Comparison of ENCODE assay signal across 16 cellular contexts in the genomic region with DNA sequence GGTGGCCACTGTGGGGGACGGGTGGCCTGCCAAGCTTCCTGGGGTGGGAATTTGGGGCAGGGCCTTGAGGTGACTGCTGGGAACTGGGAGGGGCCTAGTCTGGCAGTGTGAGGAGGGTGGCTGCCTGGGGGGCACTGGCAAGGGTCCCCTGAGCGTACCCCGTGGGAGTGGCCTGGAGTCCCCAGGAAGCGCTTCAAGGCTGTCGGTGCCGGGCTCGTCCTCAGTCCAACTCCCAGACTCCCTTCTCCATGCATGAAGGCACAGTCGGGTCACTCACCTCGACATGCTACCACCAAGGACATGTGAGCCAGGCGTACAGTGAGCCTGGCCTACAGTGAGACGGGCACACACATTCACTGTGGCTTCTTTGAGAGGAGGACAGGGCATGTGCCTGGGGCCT.
A peak's percentile ranks its signal among the peaks of the same experiment; 100 is the strongest.
DNase-seq lines count a peak whose midpoint lies in the region; ATAC-seq and TF ChIP-seq lines count a peak whose summit lies in the region.
"Had no signal": no experiment of that assay in that cellular context is flagged by ENCODE, and none has a peak within 500 bp of the region (broad histone marks: within the 10 kb centered on the region; RNA-seq: fewer than 3 reads in every experiment).

No MANE protein-coding gene starts in this region.

- intact Hi-C loops in Panc1 (cut with micrococcal nuclease; ENCODE audit: unreplicated experiment) = no loop called here
- intact Hi-C loops in sciatic nerve (cut with DNase I) = no loop called here

- no peak overlapping the region for H3K27ac ChIP-seq in Panc1 (ENCODE audit: low read length)

- no peaks in the 10 kb centered on the region for H3K27me3 ChIP-seq in Panc1 (ENCODE audit: control insufficient read depth, insufficient read depth, low read length)
- H3K27me3 ChIP-seq: BE2C had no signal

- BruUV-seq in Panc1 (replicated peaks; lab: Mats Ljungman, UMichigan) = no TSS peak

- CTCF ChIA-PET in Panc1 (lab: Charles Lee) = no interaction called here

- H3K9me3 ChIP-seq in Panc1 (ENCODE audit: control insufficient read depth, insufficient read depth, low read depth, low read length) = peaks cover 23% of the 10 kb centered on the region
- H3K9me3 ChIP-seq: BE2C, Caco-2, HAP-1 had no signal

- no peak for TF ChIP-seq CTCF in Panc1 (IDR thresholded peaks at IDR 0.05)

- in situ Hi-C loops in Panc1 (cut with HindIII; ENCODE audit: low pct_unique_long_range_greater_than_20kb, low sequenced_read_pairs) = no loop called here

- no peaks in the 10 kb centered on the region for H3K4me1 ChIP-seq in Panc1 (ENCODE audit: control insufficient read depth, insufficient read depth, low read length)
- H3K4me1 ChIP-seq: BE2C, Caco-2, HAP-1 had no signal

- POLR2A ChIA-PET in Panc1 (lab: Charles Lee) = no interaction called here

- DNase-seq in Panc1 (ENCODE audit: low read depth, low spot score) (no peak), left kidney (ENCODE audit: low read depth, low spot score) (peak; percentile 78), sciatic nerve (ENCODE audit: low spot score) (no peak), Kasumi-1 (lab: John Stamatoyannopoulos, UW) (no peak), A172 (ENCODE audit: low spot score) (no peak)
- no peak for DNase-seq in stimulated activated CD4-positive, alpha-beta T cell treated with anti-CD3 and anti-CD28 coated beads, Interleukin-15, amount 100 ng/mL, for 24 hours
- DNase-seq: ACHN; BE2C; C1 segment of cervical spinal cord; Caco-2; CD4-positive, alpha-beta T cell; DMS153; DMS79; GDM1 had no signal

- ATAC-seq in Panc1 = 0 out of 2 replicates have a peak, but pooled peaks have one; percentile 32
- ATAC-seq in sciatic nerve = peak; percentile 15
- ATAC-seq: HepG2 had no signal

- H3K36me3 ChIP-seq in Panc1 (ENCODE audit: control insufficient read depth, insufficient read depth, low read length) = no peaks in the 10 kb centered on the region
- H3K36me3 ChIP-seq: BE2C, HAP-1 had no signal

- H3K4me3 ChIP-seq in Panc1 (ENCODE audit: low read depth in 2 of 2, low read length in 2 of 2) = no peak overlapping the region
- H3K4me3 ChIP-seq: HAP-1 had no signal
